8 cellular contexts compared by ENCODE assay signal in genomic region chr21:36966066-36966845, GRCh38. TPM values are rescaled to one million over a fixed set of nuclear protein-coding genes. Genes with fewer than 3 reads are reported as not detected.
DNase-seq lines count a peak whose midpoint lies in the region; ATAC-seq and FAIRE-seq lines count a peak whose summit lies in the region.

HLCS (minus strand) TSS chr21:36966669; CDS start chr21:36966638, 31 bp downstream.

- ATAC-seq in HG02973 (IDR thresholded peaks at IDR 0.05; ENCODE audit: unreplicated experiment), result peak; percentile 75
- ATAC-seq in left colon, result peak; percentile 85

- peak; percentile 40 for DNase-seq in 8988T
- peak; percentile 65 for DNase-seq in GM18507 (ENCODE audit: extremely low spot score, insufficient read length, low read depth)
- DNase-seq in NCI-H2107 (lab: John Stamatoyannopoulos, UW), result peak; percentile 86
- DNase-seq in activated CD4-positive, CD25-positive, alpha-beta regulatory T cell (lab: John Stamatoyannopoulos, UW), result peak; percentile 49 to 80 (median 64)
- peak; percentile 74 for DNase-seq in central memory CD4-positive, alpha-beta T cell
- peak; percentile 72 to 79 for DNase-seq in left colon
- peak; percentile 64 for DNase-seq in stimulated activated CD4-positive, alpha-beta T cell treated with anti-CD3 and anti-CD28 coated beads, Interleukin-2, amount 100 ng/mL, for 4 hours (ENCODE audit: low read depth)

- no peak for FAIRE-seq in GM18507 (lab: Jason Lieb, UNC)

- intact Hi-C loops in left colon (cut with DNase I, micrococcal nuclease), result no loop called here

RNA-seq across cellular contexts. Expression of gene HLCS, which starts in this region (rescaled TPM):
- 10 to 100 TPM; 14.1 to 18.8 TPM for total RNA-seq in left colon

Comparison
In these comparisons a context has a peak if more than half of its experiments do, and no peak if none do; other contexts are left out.
1. Peak in every context shown above with its lines: DNase-seq and ATAC-seq.